Comparison of ENCODE assay signal across 18 cellular contexts in genomic region chr10:17764142-17764541, GRCh38. TPM values are rescaled to one million over a fixed set of nuclear protein-coding genes. Genes with fewer than 3 reads are reported as not detected.
DNase-seq lines count a peak whose midpoint lies in the region; ATAC-seq, FAIRE-seq and TF ChIP-seq lines count a peak whose summit lies in the region.
"Had no signal": no experiment of that assay in that cellular context is flagged by ENCODE, and none has a peak within 500 bp of the region (broad histone marks: within the 10 kb centered on the region; RNA-seq: fewer than 3 reads in every experiment).

No MANE protein-coding gene starts in this region.

- no peak overlapping the region for H3K56ac ChIP-seq in H1 (replicated peaks; ENCODE audit: insufficient read length, low read depth, low read length)

- H2BK5ac ChIP-seq in H1 (ENCODE audit: low read depth, low read length): no peak overlapping the region

- no peaks in the 10 kb centered on the region for H3K23me2 ChIP-seq in H1 (ENCODE audit: low read depth, low read length)

- H3K14ac ChIP-seq in H1 (ENCODE audit: insufficient read length): no peak overlapping the region

- TF ChIP-seq CTCF in H1 (IDR thresholded peaks at IDR 0.05; ENCODE audit: control extremely low read depth in 1 of 3, insufficient read depth in 1 of 3, low read depth in 1 of 3, low read length in 3 of 3): no peak

- peaks cover 42% of the 10 kb centered on the region for H3K27me3 ChIP-seq in H7 (ENCODE audit: control insufficient read depth, insufficient read depth, low read length)
- peaks cover 31 to 45% (median 38%) of the 10 kb centered on the region in 4 experiments for H3K27me3 ChIP-seq in H1 (replicated peaks in 1 of 4; ENCODE audit: control insufficient read depth in 3 of 4, extremely low read depth in 1 of 4, insufficient read depth in 3 of 4, low read length in 3 of 4)
- H3K27me3 ChIP-seq: BLaER1 had no signal

- TF ChIP-seq POLR2A in H1 (IDR thresholded peaks at IDR 0.05; ENCODE audit: control extremely low read depth in 1 of 2, low read depth in 2 of 2, low read length in 2 of 2): no peak
- no peak for TF ChIP-seq POLR2A in erythroblast (IDR thresholded peaks at IDR 0.05; ENCODE audit: low read length)

- peak in 1 of 2 experiments; percentile 9; a peak in 1 of 3 replicates for TF ChIP-seq EP300 in H1 (IDR thresholded peaks at IDR 0.05; ENCODE audit: borderline replicate concordance in 1 of 2, low read depth in 2 of 2, low read length in 2 of 2)

- no peaks in the 10 kb centered on the region for H3K79me1 ChIP-seq in H1 (ENCODE audit: low read depth, low read length)

- peaks cover 0 to 4% (median 3%) of the 10 kb centered on the region in 4 experiments; a peak in 2 of 7 replicates for H3K4me1 ChIP-seq in H1 (replicated peaks in 1 of 4; ENCODE audit: control insufficient read depth in 3 of 4, insufficient read depth in 4 of 4, low read length in 3 of 4)

- H3K9me3 ChIP-seq in H1 (ENCODE audit: insufficient read depth in 2 of 2, low read depth in 1 of 2, low read length in 1 of 2): peaks cover 0 to 5% of the 10 kb centered on the region in 2 experiments; a peak in 1 of 4 replicates

- H3K36me3 ChIP-seq in H7 (replicated peaks; ENCODE audit: control insufficient read depth, insufficient read depth, low read length) (no peaks in the 10 kb centered on the region), H1 (ENCODE audit: control insufficient read depth in 2 of 4, insufficient read depth in 4 of 4, low read length in 3 of 4) (no peaks in the 10 kb centered on the region)
- H3K36me3 ChIP-seq: BLaER1 had no signal

- H2AFZ ChIP-seq in H1 (ENCODE audit: low read length): no peak overlapping the region

- H3K4ac ChIP-seq in H1 (replicated peaks; ENCODE audit: insufficient read length, low read depth, low read length): no peak overlapping the region

- no peak overlapping the region for H4K5ac ChIP-seq in H1 (ENCODE audit: insufficient read length, low read depth, low read length)

- CTCF ChIA-PET in H1 (lab: Charles Lee; ENCODE audit: partially characterized antibody): interaction anchor here (0.7 to 1.6 kb wide), 4 partner anchors 11 to 23 kb away, joined by 3 to 4 read pairs (median 4); no protein-coding TSS in a partner anchor

- no peak overlapping the region for H4K8ac ChIP-seq in H1 (ENCODE audit: extremely low read depth, insufficient read depth, low read length)

- no peak overlapping the region for H3K4me3 ChIP-seq in H7 (ENCODE audit: insufficient read depth, low read depth, low read length)
- H3K4me3 ChIP-seq in H1 (ENCODE audit: extremely low read depth in 1 of 4, insufficient read depth in 2 of 4, low read depth in 3 of 4, low read length in 4 of 4): no peak overlapping the region
- H3K4me3 ChIP-seq: BLaER1 had no signal

- H3K79me2 ChIP-seq in H1 (ENCODE audit: control insufficient read depth in 1 of 2, insufficient read depth in 2 of 2, low read length in 2 of 2): no peaks in the 10 kb centered on the region

- 0 out of 4 replicates have a peak overlapping the region, but pooled peaks of 1 of the 2 experiments have one; percentile 0 for H3K4me2 ChIP-seq in H1 (ENCODE audit: insufficient read depth in 1 of 2, low read depth in 2 of 2, low read length in 2 of 2)
- H3K4me2 ChIP-seq: BLaER1 had no signal

- no peak for ATAC-seq in HG02970 (IDR thresholded peaks at IDR 0.05; ENCODE audit: low FRiP score, unreplicated experiment)

- no peak overlapping the region for H2BK120ac ChIP-seq in H1 (replicated peaks; ENCODE audit: low read depth, low read length)

- H4K20me1 ChIP-seq in H1 (replicated peaks in 1 of 2; ENCODE audit: control insufficient read depth in 1 of 2, insufficient read depth in 2 of 2, low read length in 2 of 2): peaks cover 0 to 2% of the 10 kb centered on the region in 2 experiments
- H4K20me1 ChIP-seq: BLaER1 had no signal

- no peak overlapping the region for H2BK12ac ChIP-seq in H1 (ENCODE audit: low read depth, low read length)

- no peak overlapping the region for H2BK15ac ChIP-seq in H1 (ENCODE audit: low read length)

- no peak overlapping the region for H2AK5ac ChIP-seq in H1 (ENCODE audit: low read depth, low read length)

- H3K27ac ChIP-seq in H1 (ENCODE audit: low read depth, low read length): no peak overlapping the region
- H3K27ac ChIP-seq: BLaER1, HL-60 had no signal

- DNase-seq in H7 (peak; percentile 51), H1 (ENCODE audit: low read depth in 1 of 2, low spot score in 2 of 2) (no peak), iPS-NIHi11 (ENCODE audit: low spot score) (peak; percentile 46), erythroblast (lab: John Stamatoyannopoulos, UW) (no peak), cerebellar cortex (ENCODE audit: low spot score) (no peak), NCI-H2196 treated with DMSO at 0.1 percent for 48 hours (lab: John Stamatoyannopoulos, UW; ENCODE audit: unreplicated experiment) (no peak)
- DNase-seq: 8988T; CD4-positive, alpha-beta memory T cell; DMS153; DMS79 treated with DMSO at 0.1 percent for 48 hours; GF-D8; HCEC 1CT had no signal

- POLR2A ChIA-PET in H1 (lab: Charles Lee; ENCODE audit: partially characterized antibody): no interaction called here

- H3K18ac ChIP-seq in H1 (ENCODE audit: extremely low read depth, low read length): no peak overlapping the region

- peak; percentile 81 for FAIRE-seq in H1 (lab: Jason Lieb, UNC)

- 14% methylated on average over 4 of the region's 4 CpGs; no CpG with 5 or more reads in 1 of the 2 experiments for WGBS in H1 (ENCODE audit: extremely low coverage in 1 of 2, insufficient coverage in 1 of 2, insufficient read length in 1 of 2, insufficient replicate concordance in 2 of 2, low coverage in 1 of 2, low lambda C conversion rate in 2 of 2, missing lambda C conversion rate in 1 of 2), 2 experiments

- TF ChIP-seq RAD21 in H1 (IDR thresholded peaks at IDR 0.05 in 1 of 2, conservative IDR thresholded peaks at IDR 0.05 in 1 of 2; ENCODE audit: low read depth in 2 of 2, low read length in 2 of 2): no peak

- H3K9ac ChIP-seq in H1 (replicated peaks in 1 of 4; ENCODE audit: extremely low read depth in 1 of 4, low read depth in 3 of 4, low read length in 3 of 4): no peak overlapping the region
- H3K9ac ChIP-seq: BLaER1 had no signal

- no peak overlapping the region for H2BK20ac ChIP-seq in H1 (ENCODE audit: low read length)

- H3K23ac ChIP-seq in H1 (ENCODE audit: insufficient read length): no peak overlapping the region

- H4K91ac ChIP-seq in H1 (replicated peaks; ENCODE audit: insufficient read length, low read length): no peak overlapping the region

TF ChIP-seq in H1, 55 proteins besides CTCF, POLR2A, EP300 and RAD21 (continues in another document):
- TF ChIP-seq TAF7 (optimal IDR thresholded peaks at IDR 0.05; ENCODE audit: borderline replicate concordance, low read depth, low read length) (no peak), NANOG (IDR thresholded peaks at IDR 0.05; ENCODE audit: insufficient read depth, low read depth, low read length, poor library complexity, severe bottlenecking) (peak; percentile 62), SRF (IDR thresholded peaks at IDR 0.05; ENCODE audit: low read depth, low read length) (no peak), KDM5A (IDR thresholded peaks at IDR 0.05; ENCODE audit: low read length) (no peak), BRCA1 (IDR thresholded peaks at IDR 0.05; ENCODE audit: low read depth, low read length) (no peak), CREB1 (IDR thresholded peaks at IDR 0.05) (no peak), SIRT6 (IDR thresholded peaks at IDR 0.05; ENCODE audit: low read length) (no peak), POU5F1 (IDR thresholded peaks at IDR 0.05; ENCODE audit: low read depth, low read length) (peak; percentile 60; the same call in 1 of the 2 replicates), EZH2 (IDR thresholded peaks at IDR 0.05; ENCODE audit: low read depth, low read length, severe bottlenecking) (no peak), JUND (IDR thresholded peaks at IDR 0.05; ENCODE audit: low read length) (no peak), MAX (IDR thresholded peaks at IDR 0.05) (no peak), SP4 (IDR thresholded peaks at IDR 0.05; ENCODE audit: low read length) (no peak), MAFK (IDR thresholded peaks at IDR 0.05; ENCODE audit: low read depth, low read length) (no peak)

RNA-seq across cellular contexts. Expression of gene TMEM236, which starts 12.1 kb away (rescaled TPM):
- total RNA-seq in H7 (2014; rRNA removed; shearing (Covaris generic)): 0.03 and 0.15 TPM in 2 replicates
- total RNA-seq in H1 (2021; fragmentation: NEBNext Ultra II Directional; extraction: Animal tissue kit (Norgen Biotek cat#: 25700)): 0.07 and 0.11 TPM in 2 replicates
- polyA plus RNA-seq in H1 (2011; rRNA removed): 0.02 TPM in 2 replicates
- 0.04 TPM for polyA plus RNA-seq in H1 (2011; cell fraction: cytosol; rRNA removed)
- polyA plus RNA-seq in H1 (2011; cell fraction: nucleus; rRNA removed): 0.09 TPM
- polyA plus RNA-seq in H1 (2012, experiment 1 of 2): 0.03 to 0.05 TPM (median 0.04 TPM) in 3 of 4 replicates, not detected in the other
- polyA plus RNA-seq in H1 (2012, experiment 2 of 2): not detected
- 0.08 TPM for polyA plus RNA-seq in H1 (2013, experiment 1 of 2)
- 0.04 TPM for polyA plus RNA-seq in H1 (2013, experiment 2 of 2)
- polyA minus RNA-seq in H1 (2011; rRNA and poly(A)+ RNA removed): 0.02 and 0.03 TPM in 2 replicates
- polyA minus RNA-seq in H1 (2011; cell fraction: cytosol; rRNA and poly(A)+ RNA removed): not detected
- polyA minus RNA-seq in H1 (2011; cell fraction: nucleus; rRNA and poly(A)+ RNA removed): 0.10 TPM
- polyA plus RNA-seq: CD14-positive monocyte had no signal

RNA-seq across cellular contexts. Expression of gene MRC1, which starts 45.0 kb away (rescaled TPM):
- 0.07 and 0.17 TPM in 2 replicates for total RNA-seq in H7 (2014; rRNA removed; shearing (Covaris generic))
- 0.06 and 0.11 TPM in 2 replicates for total RNA-seq in H1 (2021; fragmentation: NEBNext Ultra II Directional; extraction: Animal tissue kit (Norgen Biotek cat#: 25700))
- 0.02 and 0.03 TPM in 2 replicates for polyA plus RNA-seq in H1 (2011; rRNA removed)
- 0.03 TPM for polyA plus RNA-seq in H1 (2011; cell fraction: cytosol; rRNA removed)
- not detected for polyA plus RNA-seq in H1 (2011; cell fraction: nucleus; rRNA removed)
- 0.03 TPM in 1 of 4 replicates, not detected in the others for polyA plus RNA-seq in H1 (2012, experiment 1 of 2)
- polyA plus RNA-seq in H1 (2012, experiment 2 of 2): not detected
- polyA plus RNA-seq in H1 (2013, experiment 1 of 2): 0.06 TPM
- 0.07 TPM for polyA plus RNA-seq in H1 (2013, experiment 2 of 2)
- polyA minus RNA-seq in H1 (2011; rRNA and poly(A)+ RNA removed): 0.07 TPM in 1 of 2 replicates, not detected in the other
- not detected for polyA minus RNA-seq in H1 (2011; cell fraction: cytosol; rRNA and poly(A)+ RNA removed)
- polyA minus RNA-seq in H1 (2011; cell fraction: nucleus; rRNA and poly(A)+ RNA removed): not detected
- total RNA-seq: H4 had no signal
- polyA plus RNA-seq: AG04450 had no signal

Comparison
In these comparisons a context has a peak if more than half of its experiments do, and no peak if none do; other contexts are left out.
1. DNase-seq: peak in H7 (single experiment) and iPS-NIHi11 (single experiment); none in H1 (0 of 2), erythroblast (0 of 2), cerebellar cortex (single experiment) and NCI-H2196 treated with DMSO at 0.1 percent for 48 hours (single experiment).